In the genomic region with DNA sequence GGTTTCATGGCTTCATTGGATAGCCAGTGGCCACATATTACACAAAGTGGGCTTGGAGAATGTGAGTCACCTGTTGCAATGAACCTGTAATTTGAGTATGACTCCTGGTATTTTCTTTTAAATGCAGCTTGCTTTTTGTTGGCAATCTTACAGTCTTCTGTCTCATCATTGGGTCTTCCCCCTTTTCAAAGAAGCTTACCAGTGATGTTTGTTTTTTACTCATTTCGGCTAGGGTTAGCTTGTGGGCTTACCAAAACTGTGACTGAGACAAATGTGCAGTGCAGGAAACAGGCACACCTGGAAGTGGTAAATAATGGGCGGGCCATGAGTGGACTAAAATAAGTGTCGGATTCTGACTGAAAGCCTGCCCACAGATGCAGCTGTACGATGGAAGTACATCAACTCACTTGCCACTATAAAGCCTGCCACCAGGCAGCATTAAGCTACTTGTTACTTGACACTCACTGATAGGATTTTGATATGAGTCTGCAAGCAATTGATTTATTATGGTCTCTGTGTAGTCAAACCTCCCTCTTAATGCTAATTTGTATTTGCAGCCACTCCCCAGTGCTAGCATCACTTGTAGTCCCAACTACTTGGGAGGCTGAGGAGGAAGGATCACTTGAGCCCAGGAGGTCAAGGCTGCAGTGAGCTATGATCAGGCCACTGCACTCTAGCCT, we compare ENCODE assay signal across 8 cellular contexts. TPM values are rescaled to one million over a fixed set of nuclear protein-coding genes. Genes with fewer than 3 reads are reported as not detected.
DNase-seq lines count a peak whose midpoint lies in the region; ATAC-seq and TF ChIP-seq lines count a peak whose summit lies in the region.

No MANE protein-coding gene starts in this region.

- H3K4me3 ChIP-seq in spleen = no peak overlapping the region

- peak overlapping the region; percentile 97 for H3K27ac Mint-ChIP-seq in central memory CD8-positive, alpha-beta T cell (ENCODE audit: low read depth)

- TF ChIP-seq POLR2A in spleen (IDR thresholded peaks at IDR 0.05) = no peak

- peak overlapping the region in 4 of 8 donors; percentile 12 to 41 (median 22) for H3K27ac ChIP-seq in spleen

- H3K4me3 Mint-ChIP-seq in central memory CD8-positive, alpha-beta T cell = peak overlapping the region; percentile 59

- ATAC-seq in GM18858 (IDR thresholded peaks at IDR 0.05; ENCODE audit: unreplicated experiment) (peak; percentile 83), HG02623 (IDR thresholded peaks at IDR 0.05; ENCODE audit: unreplicated experiment) (peak; percentile 78)
- peak; percentile 79 for ATAC-seq in central memory CD8-positive, alpha-beta T cell (replicated peaks; ENCODE audit: extremely low read depth, poor library complexity, severe bottlenecking)

- H3K27me3 ChIP-seq in spleen (replicated peaks in 1 of 7) = peaks cover 0 to 4% (median 0%) of the 10 kb centered on the region in 7 donors

- DNase-seq in NCI-H82 treated with DMSO at 0.1 percent for 48 hours (lab: John Stamatoyannopoulos, UW; ENCODE audit: unreplicated experiment) (peak; percentile 42), spleen (no peak), CD1c-positive myeloid dendritic cell (ENCODE audit: extremely low spot score) (no peak), iPS-NIHi11 (ENCODE audit: low spot score) (no peak), NCI-H1092 (lab: John Stamatoyannopoulos, UW) (no peak)
- peak in 1 of 2 donors; percentile 74 for DNase-seq in central memory CD8-positive, alpha-beta T cell (ENCODE audit: low spot score in 2 of 2)

- no peak for TF ChIP-seq CTCF in spleen (IDR thresholded peaks at IDR 0.05 in 8 of 11, conservative IDR thresholded peaks at IDR 0.05 in 3 of 11)

- H3K36me3 Mint-ChIP-seq in central memory CD8-positive, alpha-beta T cell (ENCODE audit: insufficient read depth) = peaks cover 15% of the 10 kb centered on the region

- 34 to 49% (median 43%) methylated on average over 4 of the region's 4 CpGs for WGBS in spleen, 5 donors

- H3K9me3 Mint-ChIP-seq in central memory CD8-positive, alpha-beta T cell = no peaks in the 10 kb centered on the region

- intact Hi-C loops in spleen (cut with DNase I; ENCODE audit: low total_unique reads) = no loop called here

- no peaks in the 10 kb centered on the region for H3K9me3 ChIP-seq in spleen

- H3K27me3 Mint-ChIP-seq in central memory CD8-positive, alpha-beta T cell = no peaks in the 10 kb centered on the region

- H3K4me1 Mint-ChIP-seq in central memory CD8-positive, alpha-beta T cell = peaks cover 41% of the 10 kb centered on the region

- peaks cover 7 to 35% (median 19%) of the 10 kb centered on the region in 6 donors for H3K4me1 ChIP-seq in spleen

- no peaks in the 10 kb centered on the region for H3K36me3 ChIP-seq in spleen

RNA-seq across cellular contexts. Expression of a gene that starts 4.2 kb away (rescaled TPM):
- 1 to 10 TPM; 3.2 to 8.8 (median 5.4) TPM for total RNA-seq in spleen
- polyA plus RNA-seq in spleen = 1 to 10 TPM; 1.3 to 1.8 (median 1.7) TPM
